ENCODE assay signal across 1 cellular context in the genomic region with DNA sequence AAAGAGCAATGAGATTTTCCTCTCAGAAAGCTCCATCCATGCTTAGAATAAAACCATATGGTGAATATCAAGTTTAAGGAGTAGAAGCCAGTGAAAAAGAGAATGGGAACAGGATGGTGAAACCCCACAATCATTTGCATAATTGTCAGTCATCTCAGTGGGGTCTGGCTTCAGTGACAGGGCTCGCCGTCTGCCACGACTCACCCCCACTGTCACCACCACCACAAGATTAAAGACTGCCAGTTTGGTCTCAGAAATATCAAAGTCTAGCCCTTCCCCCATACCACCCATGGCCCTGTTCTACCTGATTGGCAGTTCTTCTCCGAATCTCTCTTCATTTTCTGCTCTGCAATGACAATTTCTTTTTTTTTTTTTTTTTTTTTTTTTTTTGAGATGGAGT.
TF ChIP-seq lines count a peak whose summit lies in the region.

No MANE protein-coding gene starts in this region.

TF ChIP-seq in GM23338, 12 proteins besides CTCF, POLR2A, EP300 and RAD21:
- TF ChIP-seq POLR2AphosphoS5 (IDR thresholded peaks at IDR 0.05; ENCODE audit: low read depth) = no peak
- no peak for TF ChIP-seq EZH2phosphoT487 (IDR thresholded peaks at IDR 0.05; ENCODE audit: unreplicated experiment)
